In genomic region chr2:174333502-174334277, GRCh38 we compare ENCODE assay signal across 1 cellular context.
TF ChIP-seq lines count a peak whose summit lies in the region.

No MANE protein-coding gene starts in this region.

TF ChIP-seq in HepG2, 621 proteins besides CTCF, POLR2A, EP300 and RAD21 (continued from another document and continues in another):
- no peak for TF ChIP-seq KIAA2018 (CRISPR knock-in tag; IDR thresholded peaks at IDR 0.05; ENCODE audit: borderline replicate concordance)
- 0 out of 2 replicates have a peak, but pooled peaks have one; percentile 50 for TF ChIP-seq ZFP91 (CRISPR knock-in tag; IDR thresholded peaks at IDR 0.05; ENCODE audit: borderline replicate concordance)
- TF ChIP-seq ZNF646 (CRISPR knock-in tag; IDR thresholded peaks at IDR 0.05) = peak; percentile 64
- TF ChIP-seq POGK (CRISPR knock-in tag; conservative IDR thresholded peaks at IDR 0.05) = peak; percentile 51; the same call in 1 of the 2 replicates
- TF ChIP-seq CBX2 (IDR thresholded peaks at IDR 0.05; ENCODE audit: low read depth, low read length) = peak; percentile 52
- peak; percentile 83; the same call in 1 of the 2 replicates for TF ChIP-seq CBX2 (CRISPR knock-in tag; IDR thresholded peaks at IDR 0.05; ENCODE audit: low read depth)
- 0 out of 2 replicates have a peak, but pooled peaks have one; percentile 23 for TF ChIP-seq MAX (IDR thresholded peaks at IDR 0.05)
- no peak for TF ChIP-seq ZBTB34 (CRISPR knock-in tag; IDR thresholded peaks at IDR 0.05)
- 0 out of 2 replicates have a peak, but pooled peaks have one; percentile 11 for TF ChIP-seq JUND (CRISPR knock-in tag; IDR thresholded peaks at IDR 0.05)
- 0 out of 2 replicates have a peak, but pooled peaks have one; percentile 30 for TF ChIP-seq SAP130 (CRISPR knock-in tag; IDR thresholded peaks at IDR 0.05; ENCODE audit: low read depth)
- TF ChIP-seq ZMAT3 (CRISPR knock-in tag; conservative IDR thresholded peaks at IDR 0.05) = 0 out of 2 replicates have a peak, but pooled peaks have one; percentile 29
- TF ChIP-seq ZNF687 (CRISPR knock-in tag; IDR thresholded peaks at IDR 0.05) = peak; percentile 44
- peak; percentile 61 for TF ChIP-seq RARA (CRISPR knock-in tag; IDR thresholded peaks at IDR 0.05)
- no peak for TF ChIP-seq SOX13 (IDR thresholded peaks at IDR 0.05)
- no peak for TF ChIP-seq SOX13 (CRISPR knock-in tag; conservative IDR thresholded peaks at IDR 0.05 in 1 of 2, IDR thresholded peaks at IDR 0.05 in 1 of 2)
- no peak for TF ChIP-seq GABPA (IDR thresholded peaks at IDR 0.05; ENCODE audit: low read depth, low read length)
- TF ChIP-seq GABPA (CRISPR knock-in tag; IDR thresholded peaks at IDR 0.05; ENCODE audit: low read depth) = no peak
- TF ChIP-seq ZNF441 (CRISPR knock-in tag; IDR thresholded peaks at IDR 0.05; ENCODE audit: borderline replicate concordance) = peak; percentile 74; the same call in 1 of the 2 replicates
- TF ChIP-seq NFRKB (IDR thresholded peaks at IDR 0.05) = no peak
